Comparison of ENCODE assay signal across 7 cellular contexts in genomic region chr12:43835656-43836454, GRCh38. TPM values are rescaled to one million over a fixed set of nuclear protein-coding genes. Genes with fewer than 3 reads are reported as not detected.
DNase-seq lines count a peak whose midpoint lies in the region; ATAC-seq and TF ChIP-seq lines count a peak whose summit lies in the region.

TMEM117 (plus strand) TSS chr12:43836081.

- CTCF ChIA-PET in activated CD4-positive, alpha-beta T cell treated with anti-CD3 and anti-CD28 coated beads for 36 hours (lab: Charles Lee): interaction anchor here (0.6 kb wide), 1 partner anchor 537 kb away, joined by 3 read pairs; no protein-coding TSS in a partner anchor

- H3K27ac Mint-ChIP-seq in activated CD4-positive, alpha-beta T cell treated with anti-CD3 and anti-CD28 coated beads for 36 hours: peak within 1 kb of the TSS; percentile 83

- DNase-seq in NCI-H1092 treated with DMSO at 0.1 percent for 48 hours (lab: John Stamatoyannopoulos, UW): peak; percentile 41
- DNase-seq in activated CD4-positive, alpha-beta T cell treated with anti-CD3 and anti-CD28 coated beads for 36 hours: peak; percentile 69
- peak; percentile 38 for DNase-seq in choroid plexus epithelial cell (ENCODE audit: low read depth)
- DNase-seq in left lobe of liver (ENCODE audit: low spot score): peak; percentile 77
- peak; percentile 42 to 50 for DNase-seq in stimulated activated CD4-positive, alpha-beta T cell treated with anti-CD3 and anti-CD28 coated beads, Interleukin-2, amount 100 ng/mL, for 48 hours

- ATAC-seq in GM18505 (IDR thresholded peaks at IDR 0.05; ENCODE audit: unreplicated experiment): peak; percentile 76
- ATAC-seq in HG02571 (IDR thresholded peaks at IDR 0.05; ENCODE audit: unreplicated experiment): peak; percentile 84
- ATAC-seq in activated CD4-positive, alpha-beta T cell treated with anti-CD3 and anti-CD28 coated beads for 36 hours: peak; percentile 63
- peak; percentile 86 for ATAC-seq in left lobe of liver

- H3K4me3 ChIP-seq in choroid plexus epithelial cell (ENCODE audit: low read depth, low read length): peak within 1 kb of the TSS; percentile 74

- POLR2A ChIA-PET in activated CD4-positive, alpha-beta T cell treated with anti-CD3 and anti-CD28 coated beads for 36 hours (lab: Charles Lee): interaction anchor here (0.6 to 1.0 kb wide), 4 partner anchors 23 to 30 kb away, joined by 3 to 6 read pairs (median 4); partner anchors contain the start of gene TWF1

- peaks cover 45% of the 10 kb centered on the region for H3K4me1 Mint-ChIP-seq in activated CD4-positive, alpha-beta T cell treated with anti-CD3 and anti-CD28 coated beads for 36 hours

- H3K27me3 Mint-ChIP-seq in activated CD4-positive, alpha-beta T cell treated with anti-CD3 and anti-CD28 coated beads for 36 hours: no peaks in the 10 kb centered on the region

- no peak for TF ChIP-seq CTCF in choroid plexus epithelial cell (conservative IDR thresholded peaks at IDR 0.05; ENCODE audit: low read depth, low read length)

- H3K9me3 Mint-ChIP-seq in activated CD4-positive, alpha-beta T cell treated with anti-CD3 and anti-CD28 coated beads for 36 hours (ENCODE audit: low read depth): no peaks in the 10 kb centered on the region

- TF ChIP-seq POLR2A in GM18505 (IDR thresholded peaks at IDR 0.05; ENCODE audit: borderline replicate concordance, extremely low read depth, insufficient read depth, insufficient read length): peak; percentile 78

- intact Hi-C loops in activated CD4-positive, alpha-beta T cell treated with anti-CD3 and anti-CD28 coated beads for 36 hours (cut with DNase I, micrococcal nuclease): loop anchor here (1.0 to 2.0 kb wide), 3 partner anchors 29 to 77 kb away; partner anchors contain the start of gene TWF1 (in 2 of the 2)

- no peaks in the 10 kb centered on the region for H3K36me3 Mint-ChIP-seq in activated CD4-positive, alpha-beta T cell treated with anti-CD3 and anti-CD28 coated beads for 36 hours (ENCODE audit: low read depth)

- H3K4me3 Mint-ChIP-seq in activated CD4-positive, alpha-beta T cell treated with anti-CD3 and anti-CD28 coated beads for 36 hours: peak within 1 kb of the TSS; percentile 80

RNA-seq across cellular contexts. Expression of gene TMEM117, which starts in this region (rescaled TPM):
- total RNA-seq in activated CD4-positive, alpha-beta T cell treated with anti-CD3 and anti-CD28 coated beads for 36 hours: 1 to 10 TPM; 1.4 TPM
- total RNA-seq in left lobe of liver: 2.8 TPM

Comparison
In these comparisons a context has a peak if more than half of its experiments do, and no peak if none do; other contexts are left out.
1. Peak in every context shown above with its lines: DNase-seq, ATAC-seq and H3K4me3 ChIP-seq.